11 cellular contexts compared by ENCODE assay signal in the genomic region with DNA sequence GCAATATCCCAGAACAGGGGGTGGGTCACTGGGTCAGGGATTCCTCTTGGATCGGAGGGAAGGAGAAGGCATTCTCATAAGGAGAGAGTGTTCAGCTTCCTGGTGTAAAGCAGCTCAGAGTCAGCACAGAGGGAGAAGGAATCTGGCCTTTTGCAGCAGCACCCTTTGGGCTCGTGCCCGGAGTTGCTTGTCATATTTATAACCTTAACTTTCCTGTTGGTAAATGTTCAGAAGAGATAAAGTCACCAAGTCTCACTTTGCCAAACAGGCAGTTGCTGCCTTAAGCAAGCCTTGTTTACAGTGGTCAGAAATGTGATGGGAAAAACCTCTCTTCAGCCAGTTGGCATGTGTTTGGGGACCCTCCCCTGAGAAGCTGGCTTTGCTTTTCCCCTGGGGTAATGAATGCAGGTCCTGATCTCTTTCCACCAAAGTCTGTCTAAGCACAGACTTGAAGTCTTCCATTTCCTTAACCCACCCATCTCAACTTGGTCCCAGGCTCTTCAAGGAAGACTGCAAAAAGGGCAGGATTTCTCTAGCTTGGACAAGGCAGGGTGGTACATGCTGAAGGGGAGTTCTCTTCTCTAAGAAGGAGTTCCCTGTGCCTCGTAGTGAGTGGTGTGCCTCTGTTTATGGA.
DNase-seq lines count a peak whose midpoint lies in the region; ATAC-seq and TF ChIP-seq lines count a peak whose summit lies in the region.
"Had no signal": no experiment of that assay in that cellular context is flagged by ENCODE, and none has a peak within 500 bp of the region (broad histone marks: within the 10 kb centered on the region; RNA-seq: fewer than 3 reads in every experiment).

No MANE protein-coding gene starts in this region.

- H3K27ac Mint-ChIP-seq in activated CD8-positive, alpha-beta T cell treated with anti-CD3 and anti-CD28 coated beads for 36 hours: peak overlapping the region; percentile 22

- no peaks in the 10 kb centered on the region for H3K27me3 ChIP-seq in psoas muscle (ENCODE audit: insufficient read depth in 3 of 3, low read length in 2 of 3)
- H3K27me3 ChIP-seq: cardiac muscle cell had no signal

- peaks cover 36% of the 10 kb centered on the region for H3K4me1 Mint-ChIP-seq in activated CD8-positive, alpha-beta T cell treated with anti-CD3 and anti-CD28 coated beads for 36 hours (ENCODE audit: low read depth)

- TF ChIP-seq CTCF in activated CD8-positive, alpha-beta T cell treated with anti-CD3 and anti-CD28 coated beads for 36 hours (IDR thresholded peaks at IDR 0.05): no peak
- TF ChIP-seq CTCF in psoas muscle (IDR thresholded peaks at IDR 0.05): no peak

- H3K27ac ChIP-seq in psoas muscle: peak overlapping the region; percentile 80
- H3K27ac ChIP-seq: cardiac muscle cell had no signal

- intact Hi-C loops in activated CD8-positive, alpha-beta T cell treated with anti-CD3 and anti-CD28 coated beads for 36 hours (cut with micrococcal nuclease): no loop called here
- intact Hi-C loops in Right ventricle myocardium inferior (cut with DNase I) (loop anchor here (1.0 to 5.0 kb wide), 3 partner anchors 50 to 205 kb away; no protein-coding TSS in a partner anchor), psoas muscle (cut with DNase I) (no loop called here)

- DNase-seq in Ammon's horn (ENCODE audit: low spot score): peak; percentile 38
- no peak for DNase-seq in activated CD8-positive, alpha-beta T cell treated with anti-CD3 and anti-CD28 coated beads for 36 hours
- peak; percentile 89 for DNase-seq in Right ventricle myocardium inferior (ENCODE audit: missing footprints)
- DNase-seq in psoas muscle: peak; percentile 77 to 92
- no peak for DNase-seq in DMS53 treated with DMSO at 0.1 percent for 48 hours (lab: John Stamatoyannopoulos, UW; ENCODE audit: unreplicated experiment)
- no peak for DNase-seq in stimulated activated CD4-positive, alpha-beta T cell treated with anti-CD3 and anti-CD28 coated beads, Interleukin-1b, Interleukin-23, amount 100 ng/mL, for 48 hours
- no peak for DNase-seq in NCI-H1436 treated with DMSO at 0.1 percent for 48 hours (lab: John Stamatoyannopoulos, UW)
- no peak for DNase-seq in stimulated activated CD4-positive, alpha-beta T cell treated with anti-CD3 and anti-CD28 coated beads, Interleukin-4, amount 100 ng/mL, for 4 hours
- DNase-seq: DND-41, nucleus accumbens had no signal

- peaks cover 36% of the 10 kb centered on the region for H3K4me1 ChIP-seq in psoas muscle

- no peak for ATAC-seq in activated CD8-positive, alpha-beta T cell treated with anti-CD3 and anti-CD28 coated beads for 36 hours
- ATAC-seq in Right ventricle myocardium inferior (peak; percentile 82), psoas muscle (peak; percentile 74 to 95 (median 85))

- H3K4me3 ChIP-seq in psoas muscle: no peak overlapping the region
- H3K4me3 ChIP-seq: cardiac muscle cell had no signal

- CTCF ChIA-PET in activated CD8-positive, alpha-beta T cell treated with anti-CD3 and anti-CD28 coated beads for 36 hours (lab: Charles Lee): no interaction called here

- H3K9me3 Mint-ChIP-seq in activated CD8-positive, alpha-beta T cell treated with anti-CD3 and anti-CD28 coated beads for 36 hours: no peaks in the 10 kb centered on the region

- H3K36me3 ChIP-seq in psoas muscle (ENCODE audit: insufficient read depth in 1 of 2, low read depth in 1 of 2): no peaks in the 10 kb centered on the region
- H3K36me3 ChIP-seq: cardiac muscle cell had no signal

- 7 to 16% (median 10%) methylated on average over 4 of the region's 4 CpGs for WGBS in psoas muscle, 3 donors

- no peaks in the 10 kb centered on the region for H3K9me3 ChIP-seq in psoas muscle

- no peaks in the 10 kb centered on the region for H3K27me3 Mint-ChIP-seq in activated CD8-positive, alpha-beta T cell treated with anti-CD3 and anti-CD28 coated beads for 36 hours

- peaks cover 43% of the 10 kb centered on the region for H3K36me3 Mint-ChIP-seq in activated CD8-positive, alpha-beta T cell treated with anti-CD3 and anti-CD28 coated beads for 36 hours (ENCODE audit: low read depth)

- H3K4me3 Mint-ChIP-seq in activated CD8-positive, alpha-beta T cell treated with anti-CD3 and anti-CD28 coated beads for 36 hours: no peak overlapping the region

- POLR2A ChIA-PET in activated CD8-positive, alpha-beta T cell treated with anti-CD3 and anti-CD28 coated beads for 36 hours (lab: Charles Lee): interaction anchor here (0.7 kb wide), 1 partner anchor 58 kb away, joined by 4 read pairs; no protein-coding TSS in a partner anchor

Comparison
In these comparisons a context has a peak if more than half of its experiments do, and no peak if none do; other contexts are left out.
1. DNase-seq: peak in Ammon's horn (single experiment), Right ventricle myocardium inferior (single experiment) and psoas muscle (2 of 2); none in activated CD8-positive, alpha-beta T cell treated with anti-CD3 and anti-CD28 coated beads for 36 hours (single experiment), DMS53 treated with DMSO at 0.1 percent for 48 hours (single experiment), stimulated activated CD4-positive, alpha-beta T cell treated with anti-CD3 and anti-CD28 coated beads, Interleukin-1b, Interleukin-23, amount 100 ng/mL, for 48 hours (single experiment), NCI-H1436 treated with DMSO at 0.1 percent for 48 hours (single experiment) and stimulated activated CD4-positive, alpha-beta T cell treated with anti-CD3 and anti-CD28 coated beads, Interleukin-4, amount 100 ng/mL, for 4 hours (0 of 2).